ENCODE assay signal across 14 cellular contexts in the genomic region with DNA sequence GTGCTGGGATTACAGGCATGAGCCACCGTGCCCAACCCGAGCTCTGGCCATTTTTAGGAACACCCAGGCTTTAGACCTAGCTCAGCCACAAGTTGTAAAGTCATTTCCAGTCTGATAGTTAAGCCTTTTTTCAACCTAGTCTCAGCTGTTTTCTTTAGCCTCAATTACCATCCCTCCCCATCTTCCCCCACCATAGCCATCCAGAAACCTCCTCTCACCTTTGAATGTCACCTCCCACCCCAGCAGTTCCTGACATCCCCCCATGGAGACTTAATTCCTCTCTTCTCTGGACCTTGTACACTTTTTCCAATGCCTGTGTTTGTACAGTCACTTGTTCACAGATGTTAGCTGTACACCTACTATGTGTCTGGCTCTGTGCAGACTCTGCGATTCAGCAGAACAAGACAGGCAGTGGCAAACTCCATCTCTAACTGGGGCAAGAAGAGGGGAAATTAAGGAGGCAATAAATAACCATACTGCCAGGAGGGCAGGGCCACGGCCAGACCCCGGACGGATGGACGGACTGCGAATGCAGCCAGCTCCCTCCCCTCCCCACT. TPM values are rescaled to one million over a fixed set of nuclear protein-coding genes. Genes with fewer than 3 reads are reported as not detected.
A peak's percentile ranks its signal among the peaks of the same experiment; 100 is the strongest.
DNase-seq lines count a peak whose midpoint lies in the region; ATAC-seq lines count a peak whose summit lies in the region.
"Had no signal": no experiment of that assay in that cellular context is flagged by ENCODE, and none has a peak within 500 bp of the region (broad histone marks: within the 10 kb centered on the region; RNA-seq: fewer than 3 reads in every experiment).

No MANE protein-coding gene starts in this region.

- CTCF ChIA-PET in activated CD8-positive, alpha-beta T cell treated with anti-CD3 and anti-CD28 coated beads, Interleukin-2, amount 10 ng/mL, durations not matched to agents 7 days and 5 days (lab: Charles Lee), result interaction anchor here (1.2 to 3.3 kb wide), 2 partner anchors 13 to 29 kb away, joined by 4 to 14 read pairs; no protein-coding TSS in a partner anchor

- DNase-seq in stimulated activated naive CD8-positive, alpha-beta T cell treated with anti-CD3 and anti-CD28 coated beads, Interleukin-15, Interleukin-2, amounts not matched to agents 100 U/mL and 50 U/mL, for 24 hours, result no peak
- no peak for DNase-seq in activated CD8-positive, alpha-beta T cell treated with anti-CD3 and anti-CD28 coated beads, Interleukin-2, amount 10 ng/mL, durations not matched to agents 7 days and 5 days
- no peak for DNase-seq in naive thymus-derived CD8-positive, alpha-beta T cell
- DNase-seq in NCI-H2171 (lab: John Stamatoyannopoulos, UW) (no peak), hepatic stellate cell (ENCODE audit: low spot score) (no peak)
- DNase-seq: activated CD4-positive, alpha-beta T cell treated with anti-CD3 and anti-CD28 coated beads, Interleukin-2, amount 10 ng/mL, durations not matched to agents 7 days and 5 days; DMS153; glutamatergic neuron; SHP77 treated with DMSO at 0.1 percent for 48 hours; T1000; testis had no signal

- H3K4me1 Mint-ChIP-seq in stimulated activated naive CD8-positive, alpha-beta T cell treated with anti-CD3 and anti-CD28 coated beads, Interleukin-15, Interleukin-2, amounts not matched to agents 100 ng/mL and 50 ng/mL, for 24 hours (ENCODE audit: low read depth), result peaks cover 57% of the 10 kb centered on the region
- H3K4me1 Mint-ChIP-seq in activated CD8-positive, alpha-beta T cell treated with anti-CD3 and anti-CD28 coated beads, Interleukin-2, amount 10 ng/mL, durations not matched to agents 7 days and 5 days (ENCODE audit: low read depth), result peaks cover 59% of the 10 kb centered on the region
- H3K4me1 Mint-ChIP-seq in naive thymus-derived CD8-positive, alpha-beta T cell, result peaks cover 38 to 74% (median 51%) of the 10 kb centered on the region in 4 donors

- H3K4me3 Mint-ChIP-seq in stimulated activated naive CD8-positive, alpha-beta T cell treated with anti-CD3 and anti-CD28 coated beads, Interleukin-15, Interleukin-2, amounts not matched to agents 100 ng/mL and 50 ng/mL, for 24 hours, result no peak overlapping the region
- no peak overlapping the region for H3K4me3 Mint-ChIP-seq in activated CD8-positive, alpha-beta T cell treated with anti-CD3 and anti-CD28 coated beads, Interleukin-2, amount 10 ng/mL, durations not matched to agents 7 days and 5 days
- peak overlapping the region in 1 of 10 donors; percentile 37 for H3K4me3 Mint-ChIP-seq in naive thymus-derived CD8-positive, alpha-beta T cell
- H3K4me3 Mint-ChIP-seq: activated CD4-positive, alpha-beta T cell treated with anti-CD3 and anti-CD28 coated beads, Interleukin-2, amount 10 ng/mL, durations not matched to agents 7 days and 5 days had no signal

- H3K27ac Mint-ChIP-seq in stimulated activated naive CD8-positive, alpha-beta T cell treated with anti-CD3 and anti-CD28 coated beads, Interleukin-15, Interleukin-2, amounts not matched to agents 100 ng/mL and 50 ng/mL, for 24 hours, result peak overlapping the region; percentile 34
- peak overlapping the region; percentile 30 for H3K27ac Mint-ChIP-seq in activated CD8-positive, alpha-beta T cell treated with anti-CD3 and anti-CD28 coated beads, Interleukin-2, amount 10 ng/mL, durations not matched to agents 7 days and 5 days
- peak overlapping the region in 6 of 10 donors; percentile 30 to 79 (median 56) for H3K27ac Mint-ChIP-seq in naive thymus-derived CD8-positive, alpha-beta T cell
- H3K27ac Mint-ChIP-seq: activated CD4-positive, alpha-beta T cell treated with anti-CD3 and anti-CD28 coated beads, Interleukin-2, amount 10 ng/mL, durations not matched to agents 7 days and 5 days had no signal

- ATAC-seq in stimulated activated naive CD8-positive, alpha-beta T cell treated with anti-CD3 and anti-CD28 coated beads, Interleukin-15, Interleukin-2, amounts not matched to agents 100 U/mL and 50 U/mL, for 24 hours, result no peak
- ATAC-seq in activated CD8-positive, alpha-beta T cell treated with anti-CD3 and anti-CD28 coated beads, Interleukin-2, amount 10 ng/mL, durations not matched to agents 7 days and 5 days, result no peak
- no peak for ATAC-seq in naive thymus-derived CD8-positive, alpha-beta T cell
- ATAC-seq in GM18511 (IDR thresholded peaks at IDR 0.05; ENCODE audit: unreplicated experiment) (no peak), HG03520 (IDR thresholded peaks at IDR 0.05; ENCODE audit: unreplicated experiment) (no peak)

- POLR2A ChIA-PET in activated CD8-positive, alpha-beta T cell treated with anti-CD3 and anti-CD28 coated beads, Interleukin-2, amount 10 ng/mL, durations not matched to agents 7 days and 5 days (lab: Charles Lee), result interaction anchor here (1.0 kb wide), 1 partner anchor 14 kb away, joined by 4 read pairs; no protein-coding TSS in a partner anchor
- POLR2A ChIA-PET in naive thymus-derived CD8-positive, alpha-beta T cell (lab: Charles Lee), result interaction anchor here (0.6 to 1.1 kb wide), 2 partner anchors 13 to 618 kb away, joined by 5 to 6 read pairs; no protein-coding TSS in a partner anchor

- no peaks in the 10 kb centered on the region for H3K36me3 Mint-ChIP-seq in stimulated activated naive CD8-positive, alpha-beta T cell treated with anti-CD3 and anti-CD28 coated beads, Interleukin-15, Interleukin-2, amounts not matched to agents 100 ng/mL and 50 ng/mL, for 24 hours (ENCODE audit: low read depth)
- H3K36me3 Mint-ChIP-seq in activated CD8-positive, alpha-beta T cell treated with anti-CD3 and anti-CD28 coated beads, Interleukin-2, amount 10 ng/mL, durations not matched to agents 7 days and 5 days (ENCODE audit: low read depth), result no peaks in the 10 kb centered on the region
- H3K36me3 Mint-ChIP-seq in naive thymus-derived CD8-positive, alpha-beta T cell, result no peaks in the 10 kb centered on the region

- H3K27me3 Mint-ChIP-seq in stimulated activated naive CD8-positive, alpha-beta T cell treated with anti-CD3 and anti-CD28 coated beads, Interleukin-15, Interleukin-2, amounts not matched to agents 100 ng/mL and 50 ng/mL, for 24 hours, result no peaks in the 10 kb centered on the region
- no peaks in the 10 kb centered on the region for H3K27me3 Mint-ChIP-seq in activated CD8-positive, alpha-beta T cell treated with anti-CD3 and anti-CD28 coated beads, Interleukin-2, amount 10 ng/mL, durations not matched to agents 7 days and 5 days (ENCODE audit: low read depth)
- no peaks in the 10 kb centered on the region for H3K27me3 Mint-ChIP-seq in naive thymus-derived CD8-positive, alpha-beta T cell
- H3K27me3 Mint-ChIP-seq: activated CD4-positive, alpha-beta T cell treated with anti-CD3 and anti-CD28 coated beads, Interleukin-2, amount 10 ng/mL, durations not matched to agents 7 days and 5 days had no signal

- H3K9me3 Mint-ChIP-seq in stimulated activated naive CD8-positive, alpha-beta T cell treated with anti-CD3 and anti-CD28 coated beads, Interleukin-15, Interleukin-2, amounts not matched to agents 100 ng/mL and 50 ng/mL, for 24 hours, result no peaks in the 10 kb centered on the region
- no peaks in the 10 kb centered on the region for H3K9me3 Mint-ChIP-seq in activated CD8-positive, alpha-beta T cell treated with anti-CD3 and anti-CD28 coated beads, Interleukin-2, amount 10 ng/mL, durations not matched to agents 7 days and 5 days (ENCODE audit: insufficient read depth)
- H3K9me3 Mint-ChIP-seq in naive thymus-derived CD8-positive, alpha-beta T cell, result no peaks in the 10 kb centered on the region
- H3K9me3 Mint-ChIP-seq: activated CD4-positive, alpha-beta T cell treated with anti-CD3 and anti-CD28 coated beads, Interleukin-2, amount 10 ng/mL, durations not matched to agents 7 days and 5 days had no signal

RNA-seq across cellular contexts. Expression of a gene that starts 29.9 kb away (rescaled TPM):
- not detected for total RNA-seq in activated CD8-positive, alpha-beta T cell treated with anti-CD3 and anti-CD28 coated beads, Interleukin-2, amount 10 ng/mL, durations not matched to agents 7 days and 5 days
- under 1 TPM; 0.18 to 0.25 TPM for total RNA-seq in naive thymus-derived CD8-positive, alpha-beta T cell
- polyA plus RNA-seq in naive thymus-derived CD8-positive, alpha-beta T cell, result under 1 TPM in 1 of 3 donors, not detected in 2; 0.08 TPM
- total RNA-seq: activated CD4-positive, alpha-beta T cell treated with anti-CD3 and anti-CD28 coated beads, Interleukin-2, amount 10 ng/mL, durations not matched to agents 7 days and 5 days had no signal

RNA-seq across cellular contexts. Expression of a gene that starts 57.7 kb away (rescaled TPM):
- 10 to 100 TPM; 26.1 to 26.5 TPM for total RNA-seq in activated CD8-positive, alpha-beta T cell treated with anti-CD3 and anti-CD28 coated beads, Interleukin-2, amount 10 ng/mL, durations not matched to agents 7 days and 5 days
- 10 to 100 TPM; 29.9 to 35.0 TPM for total RNA-seq in naive thymus-derived CD8-positive, alpha-beta T cell
- polyA plus RNA-seq in naive thymus-derived CD8-positive, alpha-beta T cell, result 10 to 100 TPM; 18.2 to 28.7 (median 19.9) TPM
